1 cellular context compared by ENCODE assay signal in genomic region chr2:196594158-196594557, GRCh38.
TF ChIP-seq lines count a peak whose summit lies in the region.

No MANE protein-coding gene starts in this region.

TF ChIP-seq in GM23338, 12 proteins besides CTCF, POLR2A, EP300 and RAD21:
- no peak for TF ChIP-seq ZNF462 (CRISPR knock-in tag; IDR thresholded peaks at IDR 0.05)
- TF ChIP-seq JUNB (IDR thresholded peaks at IDR 0.05; ENCODE audit: unreplicated experiment): no peak
- no peak for TF ChIP-seq STAT1 (IDR thresholded peaks at IDR 0.05; ENCODE audit: unreplicated experiment)
- no peak for TF ChIP-seq EZH2 (IDR thresholded peaks at IDR 0.05; ENCODE audit: low read depth, unreplicated experiment)
- no peak for TF ChIP-seq CREB1 (CRISPR knock-in tag; IDR thresholded peaks at IDR 0.05; ENCODE audit: low read depth)
- no peak for TF ChIP-seq REST (IDR thresholded peaks at IDR 0.05; ENCODE audit: unreplicated experiment)
- no peak for TF ChIP-seq NANOG (IDR thresholded peaks at IDR 0.05; ENCODE audit: borderline replicate concordance)
- TF ChIP-seq POLR2AphosphoS5 (IDR thresholded peaks at IDR 0.05; ENCODE audit: low read depth): no peak
- TF ChIP-seq ZNF114 (CRISPR knock-in tag; IDR thresholded peaks at IDR 0.05): no peak
- TF ChIP-seq ZNF331 (CRISPR knock-in tag; IDR thresholded peaks at IDR 0.05; ENCODE audit: low read depth): no peak
- TF ChIP-seq EZH2phosphoT487 (IDR thresholded peaks at IDR 0.05; ENCODE audit: unreplicated experiment): no peak
- TF ChIP-seq ETS1 (IDR thresholded peaks at IDR 0.05): no peak
